Comparison of ENCODE assay signal across 5 cellular contexts in genomic region chr11:67995129-67995528, GRCh38. TPM values are rescaled to one million over a fixed set of nuclear protein-coding genes. Genes with fewer than 3 reads are reported as not detected.
"Had no signal": no experiment of that assay in that cellular context is flagged by ENCODE, and none has a peak within 500 bp of the region (broad histone marks: within the 10 kb centered on the region; RNA-seq: fewer than 3 reads in every experiment).

No MANE protein-coding gene starts in this region.

RNA-seq across cellular contexts. Expression of gene ALDH3B1, which starts 15.0 kb away (rescaled TPM):
- total RNA-seq: activated CD4-positive, alpha-beta memory T cell treated with anti-CD3 and anti-CD28 coated beads, Interleukin-2, amount 10 ng/mL, durations not matched to agents 7 days and 5 days; activated CD4-positive, alpha-beta T cell treated with anti-CD3 and anti-CD28 coated beads for 36 hours; activated CD8-positive, alpha-beta memory T cell treated with anti-CD3 and anti-CD28 coated beads, Interleukin-2, amount 10 ng/mL, durations not matched to agents 7 days and 5 days; activated CD8-positive, alpha-beta T cell treated with anti-CD3 and anti-CD28 coated beads, Interleukin-2, amount 10 ng/mL, durations not matched to agents 7 days and 5 days; activated T-helper 1 cell treated with anti-CD3 and anti-CD28 coated beads, Interleukin-12 subunit alpha, Interleukin-12 subunit beta, Interleukin-2, Interleukin-4 antibody, amounts not matched to agents 30 ng/mL and 10 ng/mL and 1 ng/mL, durations not matched to agents 14 hours and 24 hours and 36 hours had no signal
